ENCODE assay signal across 11 cellular contexts in genomic region chr6:82954937-82955577, GRCh38.
DNase-seq lines count a peak whose midpoint lies in the region; ATAC-seq and TF ChIP-seq lines count a peak whose summit lies in the region.
"Had no signal": no experiment of that assay in that cellular context is flagged by ENCODE, and none has a peak within 500 bp of the region (broad histone marks: within the 10 kb centered on the region; RNA-seq: fewer than 3 reads in every experiment).

No MANE protein-coding gene starts in this region.

- H3K79me2 ChIP-seq in SK-N-SH (ENCODE audit: insufficient read depth), result no peaks in the 10 kb centered on the region

- no peaks in the 10 kb centered on the region for H3K4me1 Mint-ChIP-seq in activated CD8-positive, alpha-beta T cell treated with anti-CD3 and anti-CD28 coated beads, Interleukin-2, amount 10 ng/mL, durations not matched to agents 7 days and 5 days (ENCODE audit: low read depth)
- H3K4me1 Mint-ChIP-seq: naive thymus-derived CD4-positive, alpha-beta T cell had no signal

- H4K20me1 ChIP-seq in SK-N-SH (ENCODE audit: insufficient read depth), result no peaks in the 10 kb centered on the region

- no peaks in the 10 kb centered on the region for H3K27me3 Mint-ChIP-seq in activated CD8-positive, alpha-beta T cell treated with anti-CD3 and anti-CD28 coated beads, Interleukin-2, amount 10 ng/mL, durations not matched to agents 7 days and 5 days (ENCODE audit: low read depth)
- H3K27me3 Mint-ChIP-seq: naive thymus-derived CD4-positive, alpha-beta T cell had no signal

- 61% methylated on average over 4 of the region's 4 CpGs for WGBS in SK-N-SH (ENCODE audit: low lambda C conversion rate)
- WGBS in body of pancreas, 2 donors, result 96% methylated on average over 4 of the region's 4 CpGs

- H3K36me3 ChIP-seq in SK-N-SH (replicated peaks in 1 of 2; ENCODE audit: control insufficient read depth in 1 of 2, insufficient read depth in 2 of 2, low read length in 1 of 2), result no peaks in the 10 kb centered on the region
- no peaks in the 10 kb centered on the region for H3K36me3 ChIP-seq in left lung
- H3K36me3 ChIP-seq in body of pancreas (replicated peaks in 1 of 2; ENCODE audit: insufficient read depth in 1 of 2, low read depth in 2 of 2), result peaks cover 0 to 2% of the 10 kb centered on the region in 2 donors

- DNase-seq in SK-N-SH (no peak), renal cortical epithelial cell (ENCODE audit: low read depth) (peak; percentile 93), left lung (no peak), body of pancreas (no peak), NCI-H2227 (lab: John Stamatoyannopoulos, UW; ENCODE audit: unreplicated experiment) (no peak)
- DNase-seq in activated CD8-positive, alpha-beta T cell treated with anti-CD3 and anti-CD28 coated beads, Interleukin-2, amount 10 ng/mL, durations not matched to agents 7 days and 5 days, result no peak
- DNase-seq: KG1; naive thymus-derived CD4-positive, alpha-beta T cell; SHP77 had no signal

- no peaks in the 10 kb centered on the region for H3K9me3 ChIP-seq in SK-N-SH
- H3K9me3 ChIP-seq in left lung, result no peaks in the 10 kb centered on the region
- no peaks in the 10 kb centered on the region for H3K9me3 ChIP-seq in body of pancreas

- intact Hi-C loops in left lung (cut with DNase I), result no loop called here
- intact Hi-C loops in body of pancreas (cut with DNase I), result no loop called here

- CTCF ChIA-PET in SK-N-SH (lab: Yijun Ruan, JAX), result no interaction called here
- CTCF ChIA-PET in activated CD8-positive, alpha-beta T cell treated with anti-CD3 and anti-CD28 coated beads, Interleukin-2, amount 10 ng/mL, durations not matched to agents 7 days and 5 days (lab: Charles Lee), result interaction anchor here (1.3 kb wide), 1 partner anchor 18 kb away, joined by 3 read pairs; no protein-coding TSS in a partner anchor

- peak overlapping the region; percentile 20 for H3K9ac ChIP-seq in SK-N-SH

- no peak for TF ChIP-seq RAD21 in SK-N-SH (IDR thresholded peaks at IDR 0.05; ENCODE audit: low read length)

- no peak for TF ChIP-seq POLR2A in body of pancreas (IDR thresholded peaks at IDR 0.05)

- H3K36me3 Mint-ChIP-seq in activated CD8-positive, alpha-beta T cell treated with anti-CD3 and anti-CD28 coated beads, Interleukin-2, amount 10 ng/mL, durations not matched to agents 7 days and 5 days (ENCODE audit: low read depth), result peaks cover 3% of the 10 kb centered on the region

- H3K9me3 Mint-ChIP-seq in activated CD8-positive, alpha-beta T cell treated with anti-CD3 and anti-CD28 coated beads, Interleukin-2, amount 10 ng/mL, durations not matched to agents 7 days and 5 days (ENCODE audit: insufficient read depth), result no peaks in the 10 kb centered on the region

- H3K27ac Mint-ChIP-seq in activated CD8-positive, alpha-beta T cell treated with anti-CD3 and anti-CD28 coated beads, Interleukin-2, amount 10 ng/mL, durations not matched to agents 7 days and 5 days, result no peak overlapping the region
- H3K27ac Mint-ChIP-seq: naive thymus-derived CD4-positive, alpha-beta T cell had no signal

- no peaks in the 10 kb centered on the region for H3K9me2 ChIP-seq in SK-N-SH

- H3K4me2 ChIP-seq in SK-N-SH, result peak overlapping the region; percentile 70

- POLR2A ChIA-PET in SK-N-SH (lab: Yijun Ruan, JAX), result no interaction called here
- POLR2A ChIA-PET in activated CD8-positive, alpha-beta T cell treated with anti-CD3 and anti-CD28 coated beads, Interleukin-2, amount 10 ng/mL, durations not matched to agents 7 days and 5 days (lab: Charles Lee), result no interaction called here

- peak overlapping the region in 1 of 2 experiments; percentile 77; a peak in 2 of 4 replicates for H3K27ac ChIP-seq in SK-N-SH (ENCODE audit: low read depth in 2 of 2, low read length in 1 of 2)
- no peak overlapping the region for H3K27ac ChIP-seq in left lung
- H3K27ac ChIP-seq in body of pancreas, result no peak overlapping the region

- TF ChIP-seq CTCF in SK-N-SH (IDR thresholded peaks at IDR 0.05), result no peak
- no peak for TF ChIP-seq CTCF in left lung (IDR thresholded peaks at IDR 0.05)
- no peak for TF ChIP-seq CTCF in body of pancreas (IDR thresholded peaks at IDR 0.05)

- peaks cover 30% of the 10 kb centered on the region for H3F3A ChIP-seq in SK-N-SH (replicated peaks; ENCODE audit: insufficient read depth)

- H3K4me1 ChIP-seq in SK-N-SH (ENCODE audit: control insufficient read depth in 1 of 2, insufficient read depth in 2 of 2, low read depth in 1 of 2, low read length in 1 of 2) (peaks cover 28 to 44% of the 10 kb centered on the region in 2 experiments), left lung (no peaks in the 10 kb centered on the region), body of pancreas (no peaks in the 10 kb centered on the region)

- ATAC-seq in GM18909 (IDR thresholded peaks at IDR 0.05; ENCODE audit: poor library complexity, unreplicated experiment) (peak; percentile 86), HG03025 (IDR thresholded peaks at IDR 0.05; ENCODE audit: low FRiP score, unreplicated experiment) (peak; percentile 79), left lung (no peak), body of pancreas (no peak)
- ATAC-seq in activated CD8-positive, alpha-beta T cell treated with anti-CD3 and anti-CD28 coated beads, Interleukin-2, amount 10 ng/mL, durations not matched to agents 7 days and 5 days, result no peak
- ATAC-seq: naive thymus-derived CD4-positive, alpha-beta T cell had no signal

- no peaks in the 10 kb centered on the region for H3K27me3 ChIP-seq in SK-N-SH (ENCODE audit: insufficient read depth)
- no peaks in the 10 kb centered on the region for H3K27me3 ChIP-seq in left lung
- no peaks in the 10 kb centered on the region for H3K27me3 ChIP-seq in body of pancreas

- no peak overlapping the region for H3K4me3 Mint-ChIP-seq in activated CD8-positive, alpha-beta T cell treated with anti-CD3 and anti-CD28 coated beads, Interleukin-2, amount 10 ng/mL, durations not matched to agents 7 days and 5 days
- H3K4me3 Mint-ChIP-seq: naive thymus-derived CD4-positive, alpha-beta T cell had no signal

- H3K4me3 ChIP-seq in SK-N-SH (ENCODE audit: low read depth in 2 of 2, low read length in 1 of 2) (no peak overlapping the region), left lung (no peak overlapping the region), body of pancreas (no peak overlapping the region)

- no peak overlapping the region for H2AFZ ChIP-seq in SK-N-SH (ENCODE audit: low read depth)

- TF ChIP-seq EP300 in SK-N-SH (IDR thresholded peaks at IDR 0.05; ENCODE audit: borderline replicate concordance in 1 of 2, low read depth in 1 of 2, low read length in 1 of 2), result no peak

TF ChIP-seq in SK-N-SH, 30 proteins besides CTCF, POLR2A, EP300 and RAD21:
- TF ChIP-seq JUND (IDR thresholded peaks at IDR 0.05), result peak; percentile 47; the same call in 1 of the 2 replicates
- TF ChIP-seq USF2 (IDR thresholded peaks at IDR 0.05; ENCODE audit: borderline replicate concordance, low read depth, low read length), result no peak
- TF ChIP-seq MAX (IDR thresholded peaks at IDR 0.05; ENCODE audit: low read depth), result no peak
- peak; percentile 76; the same call in 1 of the 2 replicates for TF ChIP-seq FOSL2 (IDR thresholded peaks at IDR 0.05; ENCODE audit: borderline replicate concordance, low read depth)

Comparison
In these comparisons a context has a peak if more than half of its experiments do, and no peak if none do; other contexts are left out.
1. ATAC-seq: peak in GM18909 (single experiment) and HG03025 (single experiment); none in activated CD8-positive, alpha-beta T cell treated with anti-CD3 and anti-CD28 coated beads, Interleukin-2, amount 10 ng/mL, durations not matched to agents 7 days and 5 days (single experiment), left lung (single experiment) and body of pancreas (single experiment).